Comparison of ENCODE assay signal across 36 cellular contexts in genomic region chr16:82085380-82085779, GRCh38. TPM values are rescaled to one million over a fixed set of nuclear protein-coding genes. Genes with fewer than 3 reads are reported as not detected.
"Had no signal": no experiment of that assay in that cellular context is flagged by ENCODE, and none has a peak within 500 bp of the region (broad histone marks: within the 10 kb centered on the region; RNA-seq: fewer than 3 reads in every experiment).

No MANE protein-coding gene starts in this region.

- H3K36me3 ChIP-seq: adrenal gland, colonic mucosa, esophagus squamous epithelium, gastroesophageal sphincter, WERI-Rb-1 had no signal

- H3K4me1 Mint-ChIP-seq: activated B cell treated with CpG ODN at 0.5 μM for 24 hours; activated naive CD4-positive, alpha-beta T cell treated with anti-CD3 and anti-CD28 coated beads, Interleukin-2, amount 50 U/mL, for 24 hours; brain; T-helper 17 cell had no signal

- DNase-seq: activated B cell treated with CpG ODN at 0.5 μM for 24 hours; activated CD4-positive, alpha-beta memory T cell treated with anti-CD3 and anti-CD28 coated beads for 36 hours; activated CD4-positive, alpha-beta T cell treated with anti-CD3 and anti-CD28 coated beads for 48 hours; activated CD4-positive, alpha-beta T cell treated with anti-CD3 and anti-CD28 coated beads, Interleukin-2, amount 50 U/mL, for 1 hour; activated CD8-positive, alpha-beta memory T cell treated with anti-CD3 and anti-CD28 coated beads, Interleukin-2, amount 10 ng/mL, durations not matched to agents 7 days and 5 days; activated CD8-positive, alpha-beta memory T cell treated with anti-CD3 and anti-CD28 coated beads, Interleukin-2, amount 50 U/mL, for 4 hours; activated CD8-positive, alpha-beta T cell treated with anti-CD3 and anti-CD28 coated beads, Interleukin-2, amount 10 ng/mL, durations not matched to agents 7 days and 5 days; activated effector memory CD4-positive, alpha-beta T cell treated with anti-CD3 and anti-CD28 coated beads, Interleukin-2, amount 50 U/mL, for 16 hours; activated naive CD4-positive, alpha-beta T cell treated with anti-CD3 and anti-CD28 coated beads for 36 hours; activated naive CD8-positive, alpha-beta T cell treated with anti-CD3 and anti-CD28 coated beads for 36 hours; activated naive CD8-positive, alpha-beta T cell treated with anti-CD3 and anti-CD28 coated beads, Interleukin-2, amount 50 U/mL, for 24 hours; activated T-cell treated with anti-CD3 and anti-CD28 coated beads, Interleukin-2, amount 50 U/mL, for 1 hour; activated T-cell treated with anti-CD3 and anti-CD28 coated beads, Interleukin-2, amount 50 U/mL, for 48 hours; adrenal gland; amygdala; aorta; caudate nucleus; colonic mucosa; effector CD8-positive, alpha-beta T cell; esophagus squamous epithelium; foreskin melanocyte; T-helper 1 cell; T-helper 17 cell; T1000; WERI-Rb-1 had no signal

- H3K9me3 Mint-ChIP-seq: activated CD4-positive, alpha-beta memory T cell treated with anti-CD3 and anti-CD28 coated beads for 36 hours; activated naive CD4-positive, alpha-beta T cell treated with anti-CD3 and anti-CD28 coated beads for 36 hours; activated naive CD8-positive, alpha-beta T cell treated with anti-CD3 and anti-CD28 coated beads for 36 hours; activated naive CD8-positive, alpha-beta T cell treated with anti-CD3 and anti-CD28 coated beads, Interleukin-2, amount 50 U/mL, for 24 hours; activated T-helper 1 cell treated with anti-CD3 and anti-CD28 coated beads, Interleukin-12 subunit alpha, Interleukin-12 subunit beta, Interleukin-2, Interleukin-4 antibody, amounts not matched to agents 30 ng/mL and 10 ng/mL and 1 ng/mL, durations not matched to agents 14 hours and 24 hours and 36 hours; activated T-helper 2 cell treated with anti-CD3 and anti-CD28 coated beads, Interferon-gamma antibody, Interleukin-2, Interleukin-4, amounts not matched to agents 10 μg/mL and 5 μg/mL and 100 μg/mL, durations not matched to agents 14 hours and 24 hours and 36 hours; T-helper 2 cell treated with Interferon-gamma antibody and Interleukin-4, amounts not matched to agents 5 μg/mL and 100 μg/mL, for 36 hours had no signal

- H3K4me3 Mint-ChIP-seq: activated B cell treated with CpG ODN at 0.5 μM for 24 hours; activated CD4-positive, alpha-beta memory T cell treated with anti-CD3 and anti-CD28 coated beads for 36 hours; activated CD8-positive, alpha-beta memory T cell treated with anti-CD3 and anti-CD28 coated beads, Interleukin-2, amount 10 ng/mL, durations not matched to agents 7 days and 5 days; activated CD8-positive, alpha-beta T cell treated with anti-CD3 and anti-CD28 coated beads, Interleukin-2, amount 10 ng/mL, durations not matched to agents 7 days and 5 days; activated naive CD4-positive, alpha-beta T cell treated with anti-CD3 and anti-CD28 coated beads for 36 hours; activated naive CD4-positive, alpha-beta T cell treated with anti-CD3 and anti-CD28 coated beads, Interleukin-2, amount 50 U/mL, for 24 hours; activated naive CD8-positive, alpha-beta T cell treated with anti-CD3 and anti-CD28 coated beads for 36 hours; activated naive CD8-positive, alpha-beta T cell treated with anti-CD3 and anti-CD28 coated beads, Interleukin-2, amount 50 U/mL, for 24 hours; activated T-helper 1 cell treated with anti-CD3 and anti-CD28 coated beads, Interleukin-12 subunit alpha, Interleukin-12 subunit beta, Interleukin-2, Interleukin-4 antibody, amounts not matched to agents 30 ng/mL and 10 ng/mL and 1 ng/mL, durations not matched to agents 14 hours and 24 hours and 36 hours; brain; T-helper 17 cell; T-helper 2 cell treated with Interferon-gamma antibody and Interleukin-4, amounts not matched to agents 5 μg/mL and 100 μg/mL, for 36 hours had no signal

- H3K27ac Mint-ChIP-seq: activated B cell treated with CpG ODN at 0.5 μM for 24 hours; activated CD4-positive, alpha-beta memory T cell treated with anti-CD3 and anti-CD28 coated beads for 36 hours; activated CD8-positive, alpha-beta memory T cell treated with anti-CD3 and anti-CD28 coated beads, Interleukin-2, amount 10 ng/mL, durations not matched to agents 7 days and 5 days; activated CD8-positive, alpha-beta T cell treated with anti-CD3 and anti-CD28 coated beads, Interleukin-2, amount 10 ng/mL, durations not matched to agents 7 days and 5 days; activated naive CD4-positive, alpha-beta T cell treated with anti-CD3 and anti-CD28 coated beads for 36 hours; activated naive CD4-positive, alpha-beta T cell treated with anti-CD3 and anti-CD28 coated beads, Interleukin-2, amount 50 U/mL, for 24 hours; activated naive CD8-positive, alpha-beta T cell treated with anti-CD3 and anti-CD28 coated beads for 36 hours; activated naive CD8-positive, alpha-beta T cell treated with anti-CD3 and anti-CD28 coated beads, Interleukin-2, amount 50 U/mL, for 24 hours; activated T-helper 1 cell treated with anti-CD3 and anti-CD28 coated beads, Interleukin-12 subunit alpha, Interleukin-12 subunit beta, Interleukin-2, Interleukin-4 antibody, amounts not matched to agents 30 ng/mL and 10 ng/mL and 1 ng/mL, durations not matched to agents 14 hours and 24 hours and 36 hours; activated T-helper 2 cell treated with anti-CD3 and anti-CD28 coated beads, Interferon-gamma antibody, Interleukin-2, Interleukin-4, amounts not matched to agents 10 μg/mL and 5 μg/mL and 100 μg/mL, durations not matched to agents 14 hours and 24 hours and 36 hours; T-helper 17 cell; T-helper 2 cell treated with Interferon-gamma antibody and Interleukin-4, amounts not matched to agents 5 μg/mL and 100 μg/mL, for 36 hours had no signal

- H3K4me3 ChIP-seq: adrenal gland, colonic mucosa, esophagus squamous epithelium, gastroesophageal sphincter had no signal

- H3K4me1 ChIP-seq: adrenal gland, colonic mucosa, gastroesophageal sphincter had no signal

- H3K27ac ChIP-seq: adrenal gland, colonic mucosa, epithelial cell of prostate, gastroesophageal sphincter, WERI-Rb-1 had no signal

- FAIRE-seq: endometrium, endothelial cell of umbilical vein had no signal

- H3K9me3 ChIP-seq: adrenal gland, colonic mucosa, esophagus squamous epithelium had no signal

- H3K27me3 ChIP-seq: colonic mucosa, esophagus squamous epithelium, gastroesophageal sphincter had no signal

- H3K36me3 Mint-ChIP-seq: activated CD4-positive, alpha-beta memory T cell treated with anti-CD3 and anti-CD28 coated beads for 36 hours; activated CD8-positive, alpha-beta memory T cell treated with anti-CD3 and anti-CD28 coated beads, Interleukin-2, amount 10 ng/mL, durations not matched to agents 7 days and 5 days; activated naive CD4-positive, alpha-beta T cell treated with anti-CD3 and anti-CD28 coated beads, Interleukin-2, amount 50 U/mL, for 24 hours; activated naive CD8-positive, alpha-beta T cell treated with anti-CD3 and anti-CD28 coated beads for 36 hours; brain had no signal

- ATAC-seq: activated CD4-positive, CD25-positive, alpha-beta regulatory T cell treated with anti-CD3 and anti-CD28 coated beads, Interleukin-2, amount 50 U/mL, for 24 hours; activated CD8-positive, alpha-beta memory T cell treated with anti-CD3 and anti-CD28 coated beads, Interleukin-2, amount 10 ng/mL, durations not matched to agents 7 days and 5 days; activated CD8-positive, alpha-beta T cell treated with anti-CD3 and anti-CD28 coated beads, Interleukin-2, amount 10 ng/mL, durations not matched to agents 7 days and 5 days; activated naive CD8-positive, alpha-beta T cell treated with anti-CD3 and anti-CD28 coated beads, Interleukin-2, amount 50 U/mL, for 24 hours; gastroesophageal sphincter; T-helper 17 cell had no signal

RNA-seq across cellular contexts. Expression of gene HSD17B2, which starts 50.3 kb away (rescaled TPM):
- total RNA-seq: activated B cell treated with CpG ODN at 0.5 μM for 24 hours; activated CD4-positive, alpha-beta memory T cell treated with anti-CD3 and anti-CD28 coated beads for 36 hours; activated CD8-positive, alpha-beta memory T cell treated with anti-CD3 and anti-CD28 coated beads for 36 hours; activated CD8-positive, alpha-beta memory T cell treated with anti-CD3 and anti-CD28 coated beads, Interleukin-2, amount 10 ng/mL, durations not matched to agents 7 days and 5 days; activated CD8-positive, alpha-beta T cell treated with anti-CD3 and anti-CD28 coated beads, Interleukin-2, amount 10 ng/mL, durations not matched to agents 7 days and 5 days; activated naive CD4-positive, alpha-beta T cell treated with anti-CD3 and anti-CD28 coated beads for 36 hours; activated naive CD8-positive, alpha-beta T cell treated with anti-CD3 and anti-CD28 coated beads for 36 hours; activated T-helper 1 cell treated with anti-CD3 and anti-CD28 coated beads, Interleukin-12 subunit alpha, Interleukin-12 subunit beta, Interleukin-2, Interleukin-4 antibody, amounts not matched to agents 30 ng/mL and 10 ng/mL and 1 ng/mL, durations not matched to agents 14 hours and 24 hours and 36 hours; activated T-helper 2 cell treated with anti-CD3 and anti-CD28 coated beads, Interferon-gamma antibody, Interleukin-2, Interleukin-4, amounts not matched to agents 10 μg/mL and 5 μg/mL and 100 μg/mL, durations not matched to agents 14 hours and 24 hours and 36 hours; adrenal gland; aorta; T-helper 17 cell had no signal
